ENCODE assay signal across 8 cellular contexts in the genomic region with DNA sequence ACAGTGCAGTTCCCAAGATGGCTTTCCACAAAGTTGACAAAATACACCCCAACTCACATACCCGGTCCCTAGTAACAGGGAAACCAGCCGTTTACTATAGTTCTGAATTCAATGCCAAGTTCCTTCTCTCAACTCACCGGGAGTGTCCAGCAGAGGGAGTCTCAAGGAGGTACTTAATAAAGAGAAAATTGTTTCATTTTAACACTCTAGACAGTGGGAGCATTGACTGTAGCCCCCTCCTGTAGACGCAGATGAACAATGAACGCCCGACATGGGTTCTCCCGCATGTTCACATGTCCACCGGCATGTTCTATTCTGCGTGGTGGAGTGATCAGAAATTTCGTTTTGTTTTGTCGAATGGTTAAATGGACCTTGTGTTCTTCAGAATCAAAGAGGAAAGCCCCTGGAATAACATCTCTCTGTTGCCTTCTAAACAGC. TPM values are rescaled to one million over a fixed set of nuclear protein-coding genes. Genes with fewer than 3 reads are reported as not detected.
DNase-seq lines count a peak whose midpoint lies in the region; ATAC-seq, FAIRE-seq and TF ChIP-seq lines count a peak whose summit lies in the region.

No MANE protein-coding gene starts in this region.

- H3K9me3 ChIP-seq in neuron (ENCODE audit: low read length) (no peaks in the 10 kb centered on the region), upper lobe of left lung (no peaks in the 10 kb centered on the region)

- peak; percentile 78 for FAIRE-seq in GM12892 (lab: Jason Lieb, UNC)
- FAIRE-seq in frontal cortex (lab: Jason Lieb, UNC), result no peak

- TF ChIP-seq POLR2A in GM12892 (IDR thresholded peaks at IDR 0.05; ENCODE audit: low read depth, low read length) (0 out of 2 replicates have a peak, but pooled peaks have one; percentile 28), upper lobe of left lung (IDR thresholded peaks at IDR 0.05) (peak in 1 of 4 donors; percentile 42)

- CTCF ChIA-PET in activated naive CD4-positive, alpha-beta T cell treated with anti-CD3 and anti-CD28 coated beads for 36 hours (lab: Charles Lee), result no interaction called here

- H3K36me3 ChIP-seq in neuron (ENCODE audit: insufficient read depth, low read length) (peaks cover 13% of the 10 kb centered on the region), upper lobe of left lung (no peaks in the 10 kb centered on the region)

- no peaks in the 10 kb centered on the region for H3K36me3 Mint-ChIP-seq in activated naive CD4-positive, alpha-beta T cell treated with anti-CD3 and anti-CD28 coated beads for 36 hours (ENCODE audit: low read depth)

- no peak for TF ChIP-seq EP300 in upper lobe of left lung (IDR thresholded peaks at IDR 0.05)

- peak overlapping the region; percentile 79 for H3K4me3 ChIP-seq in Jurkat, Clone E6-1 (ENCODE audit: low read length)
- H3K4me3 ChIP-seq in neuron (ENCODE audit: low read length), result peak overlapping the region; percentile 91
- H3K4me3 ChIP-seq in upper lobe of left lung, result peak overlapping the region; percentile 65 to 93 (median 78)

- peaks cover 56% of the 10 kb centered on the region for H3K4me1 Mint-ChIP-seq in activated naive CD4-positive, alpha-beta T cell treated with anti-CD3 and anti-CD28 coated beads for 36 hours (ENCODE audit: low read depth)

- peak overlapping the region; percentile 96 for H3K4me3 Mint-ChIP-seq in activated naive CD4-positive, alpha-beta T cell treated with anti-CD3 and anti-CD28 coated beads for 36 hours

- H3K27ac ChIP-seq in upper lobe of left lung, result peak overlapping the region; percentile 94 to 98 (median 95)

- DNase-seq in 8988T (peak; percentile 45), GM12892 (ENCODE audit: insufficient read length) (peak; percentile 28), RPMI7951 (ENCODE audit: low read depth) (peak; percentile 76), frontal cortex (ENCODE audit: low spot score in 2 of 2) (peak; percentile 54 to 64), upper lobe of left lung (peak in 1 of 2 donors; percentile 69)
- DNase-seq in Jurkat, Clone E6-1 (ENCODE audit: low read depth, low spot score), result peak; percentile 81
- peak; percentile 75 for DNase-seq in activated naive CD4-positive, alpha-beta T cell treated with anti-CD3 and anti-CD28 coated beads for 36 hours

- peaks cover 14% of the 10 kb centered on the region for H3K27me3 Mint-ChIP-seq in activated naive CD4-positive, alpha-beta T cell treated with anti-CD3 and anti-CD28 coated beads for 36 hours (ENCODE audit: low read depth)

- H3K27me3 ChIP-seq in neuron (ENCODE audit: insufficient read depth, low read length) (no peaks in the 10 kb centered on the region), upper lobe of left lung (no peaks in the 10 kb centered on the region)

- H3K9me3 Mint-ChIP-seq in activated naive CD4-positive, alpha-beta T cell treated with anti-CD3 and anti-CD28 coated beads for 36 hours, result no peaks in the 10 kb centered on the region

- peak overlapping the region; percentile 48 for H3K27ac Mint-ChIP-seq in activated naive CD4-positive, alpha-beta T cell treated with anti-CD3 and anti-CD28 coated beads for 36 hours

- H3K4me1 ChIP-seq in neuron (ENCODE audit: insufficient read depth, low read length) (peaks cover 40% of the 10 kb centered on the region), upper lobe of left lung (peaks cover 39 to 55% (median 49%) of the 10 kb centered on the region in 4 donors)

- ATAC-seq in upper lobe of left lung (ENCODE audit: low FRiP score in 2 of 2), result peak; percentile 80 to 84

- intact Hi-C loops in activated naive CD4-positive, alpha-beta T cell treated with anti-CD3 and anti-CD28 coated beads for 36 hours (cut with micrococcal nuclease), result loop anchor here (1.0 to 10.0 kb wide), 9 partner anchors 23 to 1021 kb away; a partner anchor contains a TSS

- H2AFZ ChIP-seq in neuron (ENCODE audit: low read depth, low read length), result no peak overlapping the region

- TF ChIP-seq CTCF in upper lobe of left lung (IDR thresholded peaks at IDR 0.05), result peak; percentile 48 to 74 (median 71)

- 1 to 2% methylated on average over 11 of the region's 11 CpGs for WGBS in upper lobe of left lung, 2 donors

RNA-seq across cellular contexts. Expression of a gene that starts 1.9 kb away (rescaled TPM):
- 26.3 TPM for polyA plus RNA-seq in GM12892 (2012; ENCODE audit: missing spikeins)
- 4.2 TPM for polyA plus RNA-seq in Jurkat, Clone E6-1 (2012; ENCODE audit: insufficient read depth, insufficient read length)
- 7.5 and 8.3 TPM in 2 replicates for total RNA-seq in RPMI7951 (2014; rRNA removed; shearing (Covaris generic))
- 10 to 100 TPM; 16.8 to 17.3 TPM for total RNA-seq in activated naive CD4-positive, alpha-beta T cell treated with anti-CD3 and anti-CD28 coated beads for 36 hours
- total RNA-seq in frontal cortex, result 10.2 TPM
- total RNA-seq in upper lobe of left lung, result 10 to 100 TPM; 38.6 to 59.6 (median 45.9) TPM

RNA-seq across cellular contexts. Expression of a gene that starts 53.2 kb away (rescaled TPM):
- 9.2 TPM for polyA plus RNA-seq in GM12892 (2012; ENCODE audit: missing spikeins)
- 3.5 TPM for polyA plus RNA-seq in Jurkat, Clone E6-1 (2012; ENCODE audit: insufficient read depth, insufficient read length)
- 2.4 and 3.5 TPM in 2 replicates for total RNA-seq in RPMI7951 (2014; rRNA removed; shearing (Covaris generic))
- total RNA-seq in activated naive CD4-positive, alpha-beta T cell treated with anti-CD3 and anti-CD28 coated beads for 36 hours, result 1 to 10 TPM in 1 of 2 experiments, under 1 TPM in 1; 0.83 to 1.1 TPM
- total RNA-seq in frontal cortex (2.9 TPM), upper lobe of left lung (100 to 1,000 TPM in 2 of 6 donors, 10 to 100 TPM in 4; 62.8 to 317 (median 85.6) TPM)

Comparison
In these comparisons a context has a peak if more than half of its experiments do, and no peak if none do; other contexts are left out.
1. RNA of a gene that starts 53.2 kb away (total RNA-seq): 62.8 to 317 TPM in upper lobe of left lung; 2.4 to 3.5 TPM in RPMI7951, 2.9 TPM in frontal cortex (single experiment) and 0.83 to 1.1 TPM in activated naive CD4-positive, alpha-beta T cell treated with anti-CD3 and anti-CD28 coated beads for 36 hours; every median in the first group is over 10 times any median in the second.
2. Peak in every context shown above with its lines, with median percentiles within 50 percentile points of each other: H3K4me3 ChIP-seq.